In the genomic region with DNA sequence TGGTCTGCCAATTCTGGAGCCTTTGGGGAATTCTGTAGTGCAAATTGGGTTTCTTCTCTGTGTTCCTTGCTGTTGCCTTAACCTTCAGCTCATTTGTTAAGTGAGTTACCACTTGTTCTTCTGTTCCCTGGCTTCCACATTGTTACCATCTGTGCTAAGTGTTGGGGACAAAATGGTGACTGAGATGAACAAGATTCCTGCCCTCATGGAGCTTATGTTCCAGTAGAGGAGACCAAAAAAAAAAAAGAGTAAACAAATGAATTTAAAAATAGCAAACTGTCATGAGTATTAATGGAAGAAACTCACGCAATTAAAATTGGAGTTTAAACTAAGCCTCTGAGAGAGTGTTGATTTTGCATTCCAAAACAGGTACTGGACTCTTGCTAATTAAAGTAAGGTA, we compare ENCODE assay signal across 1 cellular context.
TF ChIP-seq lines count a peak whose summit lies in the region.

No MANE protein-coding gene starts in this region.

TF ChIP-seq in K562, 482 proteins besides CTCF, POLR2A, EP300 and RAD21 (continued from another document):
- TF ChIP-seq, protein P1, sequence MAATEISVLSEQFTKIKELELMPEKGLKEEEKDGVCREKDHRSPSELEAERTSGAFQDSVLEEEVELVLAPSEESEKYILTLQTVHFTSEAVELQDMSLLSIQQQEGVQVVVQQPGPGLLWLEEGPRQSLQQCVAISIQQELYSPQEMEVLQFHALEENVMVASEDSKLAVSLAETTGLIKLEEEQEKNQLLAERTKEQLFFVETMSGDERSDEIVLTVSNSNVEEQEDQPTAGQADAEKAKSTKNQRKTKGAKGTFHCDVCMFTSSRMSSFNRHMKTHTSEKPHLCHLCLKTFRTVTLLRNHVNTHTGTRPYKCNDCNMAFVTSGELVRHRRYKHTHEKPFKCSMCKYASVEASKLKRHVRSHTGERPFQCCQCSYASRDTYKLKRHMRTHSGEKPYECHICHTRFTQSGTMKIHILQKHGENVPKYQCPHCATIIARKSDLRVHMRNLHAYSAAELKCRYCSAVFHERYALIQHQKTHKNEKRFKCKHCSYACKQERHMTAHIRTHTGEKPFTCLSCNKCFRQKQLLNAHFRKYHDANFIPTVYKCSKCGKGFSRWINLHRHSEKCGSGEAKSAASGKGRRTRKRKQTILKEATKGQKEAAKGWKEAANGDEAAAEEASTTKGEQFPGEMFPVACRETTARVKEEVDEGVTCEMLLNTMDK (IDR thresholded peaks at IDR 0.05; ENCODE audit: borderline replicate concordance, insufficient read depth, low read depth, low read length, poor library complexity, severe bottlenecking) = no peak
- TF ChIP-seq EZH2 (IDR thresholded peaks at IDR 0.05; ENCODE audit: borderline replicate concordance, low read depth, low read length) = no peak
- no peak for TF ChIP-seq PHF8 (IDR thresholded peaks at IDR 0.05; ENCODE audit: borderline replicate concordance, low read length)
